In genomic region chr5:142025637-142026036, GRCh38 we compare ENCODE assay signal across 2 cellular contexts.
TF ChIP-seq lines count a peak whose summit lies in the region.

No MANE protein-coding gene starts in this region.

TF ChIP-seq in HCT116, 20 proteins besides CTCF, POLR2A, EP300 and RAD21:
- no peak for TF ChIP-seq TCF7L2 (IDR thresholded peaks at IDR 0.05; ENCODE audit: borderline replicate concordance, extremely low read depth, insufficient read depth, insufficient read length)
- TF ChIP-seq SP1 (IDR thresholded peaks at IDR 0.05; ENCODE audit: low read depth), result no peak
- TF ChIP-seq ZNF274 (IDR thresholded peaks at IDR 0.05; ENCODE audit: low read depth, low read length), result no peak
- no peak for TF ChIP-seq EZH2phosphoT487 (IDR thresholded peaks at IDR 0.05; ENCODE audit: borderline replicate concordance)
- no peak for TF ChIP-seq POLR2AphosphoS5 (IDR thresholded peaks at IDR 0.05; ENCODE audit: low read depth, low read length)
- TF ChIP-seq FOSL1 (IDR thresholded peaks at IDR 0.05; ENCODE audit: low read depth), result no peak
- no peak for TF ChIP-seq ATF3 (IDR thresholded peaks at IDR 0.05)
- TF ChIP-seq EGR1 (IDR thresholded peaks at IDR 0.05; ENCODE audit: low read depth), result no peak
- no peak for TF ChIP-seq ZFX (IDR thresholded peaks at IDR 0.05)
- TF ChIP-seq ZBTB33 (IDR thresholded peaks at IDR 0.05; ENCODE audit: extremely low read depth, insufficient replicate concordance, low read length), result no peak
- no peak for TF ChIP-seq SIN3A (IDR thresholded peaks at IDR 0.05; ENCODE audit: low read depth)
- TF ChIP-seq CBX3 (IDR thresholded peaks at IDR 0.05; ENCODE audit: low read depth), result no peak
- no peak for TF ChIP-seq EZH2 (IDR thresholded peaks at IDR 0.05)
- TF ChIP-seq YY1 (IDR thresholded peaks at IDR 0.05; ENCODE audit: extremely low read depth, insufficient replicate concordance, low read depth, low read length), result no peak

TF ChIP-seq in endothelial cell of umbilical vein, 7 proteins besides CTCF, POLR2A, EP300 and RAD21 (continued from another document):
- TF ChIP-seq EZH2 (IDR thresholded peaks at IDR 0.05; ENCODE audit: borderline replicate concordance, low read depth, low read length, severe bottlenecking) (no peak), JUN (IDR thresholded peaks at IDR 0.05; ENCODE audit: borderline replicate concordance, insufficient read depth, insufficient read length, low read depth) (no peak), GATA2 (IDR thresholded peaks at IDR 0.05; ENCODE audit: insufficient read depth, insufficient read length, low read depth, low read length) (no peak), MYC (IDR thresholded peaks at IDR 0.05; ENCODE audit: low read depth, low read length) (no peak), MAX (IDR thresholded peaks at IDR 0.05; ENCODE audit: insufficient read depth, insufficient read length) (no peak)
